Comparison of ENCODE assay signal across 12 cellular contexts in genomic region chr2:53765749-53766148, GRCh38. TPM values are rescaled to one million over a fixed set of nuclear protein-coding genes. Genes with fewer than 3 reads are reported as not detected.
A peak's percentile ranks its signal among the peaks of the same experiment; 100 is the strongest.
DNase-seq lines count a peak whose midpoint lies in the region; FAIRE-seq and TF ChIP-seq lines count a peak whose summit lies in the region.
"Had no signal": no experiment of that assay in that cellular context is flagged by ENCODE, and none has a peak within 500 bp of the region (broad histone marks: within the 10 kb centered on the region; RNA-seq: fewer than 3 reads in every experiment).

No MANE protein-coding gene starts in this region.

- H3K4me3 Mint-ChIP-seq in CD4-positive, alpha-beta memory T cell = peak overlapping the region in 5 of 8 donors; percentile 2 to 59 (median 22)
- H3K4me3 Mint-ChIP-seq in nephron progenitor cell = peak overlapping the region; percentile 31

- H3K9ac ChIP-seq in MM.1S (ENCODE audit: low read length) (no peak overlapping the region), smooth muscle cell (ENCODE audit: low read depth) (no peak overlapping the region)

- no peak overlapping the region for H3K27ac ChIP-seq in CD4-positive, alpha-beta memory T cell (ENCODE audit: low read depth, low read length)
- no peak overlapping the region for H3K27ac ChIP-seq in MM.1S (ENCODE audit: low read length)
- no peak overlapping the region for H3K27ac ChIP-seq in A673 (ENCODE audit: low read depth, low read length, poor library complexity, severe bottlenecking)
- H3K27ac ChIP-seq in smooth muscle cell (ENCODE audit: low read depth) = no peak overlapping the region
- no peak overlapping the region for H3K27ac ChIP-seq in adrenal gland

- peak; percentile 18 for FAIRE-seq in bronchial epithelial cell (lab: Jason Lieb, UNC)
- FAIRE-seq: GM12892 had no signal

- H3K36me3 Mint-ChIP-seq in CD4-positive, alpha-beta memory T cell = peaks cover 24 to 37% of the 10 kb centered on the region in 2 donors
- peaks cover 45% of the 10 kb centered on the region for H3K36me3 Mint-ChIP-seq in nephron progenitor cell (ENCODE audit: low read depth)

- H2AFZ ChIP-seq in MM.1S (ENCODE audit: low read length) = no peak overlapping the region
- no peak overlapping the region for H2AFZ ChIP-seq in smooth muscle cell (ENCODE audit: low read depth)

- H4K20me1 ChIP-seq in MM.1S (ENCODE audit: insufficient read depth, low read length) (no peaks in the 10 kb centered on the region), smooth muscle cell (ENCODE audit: low read depth) (peaks cover 20% of the 10 kb centered on the region)

- H3K9me3 Mint-ChIP-seq in CD4-positive, alpha-beta memory T cell = no peaks in the 10 kb centered on the region
- H3K9me3 Mint-ChIP-seq in nephron progenitor cell = no peaks in the 10 kb centered on the region

- no peaks in the 10 kb centered on the region for H3K9me2 ChIP-seq in MM.1S (replicated peaks; ENCODE audit: insufficient read depth, low read length)

- H3F3A ChIP-seq in MM.1S (ENCODE audit: insufficient read depth, low read length) (no peaks in the 10 kb centered on the region; the same call in none of the 2 replicates), smooth muscle cell (ENCODE audit: low read depth) (peaks cover 5% of the 10 kb centered on the region)

- peaks cover 39% of the 10 kb centered on the region for H3K79me2 ChIP-seq in MM.1S (ENCODE audit: low read length)
- H3K79me2 ChIP-seq in smooth muscle cell (ENCODE audit: low read depth) = peaks cover 13% of the 10 kb centered on the region

- intact Hi-C loops in CD4-positive, alpha-beta memory T cell (cut with micrococcal nuclease) = loop anchor here (5.0 kb wide), 1 partner anchor 957 kb away; the partner anchor contains the start of gene EML6
- intact Hi-C loops in A673 (cut with micrococcal nuclease; ENCODE audit: unreplicated experiment) = no loop called here
- intact Hi-C loops in adrenal gland (cut with DNase I) = no loop called here

- H3K27ac Mint-ChIP-seq in CD4-positive, alpha-beta memory T cell = peak overlapping the region in 2 of 7 donors; percentile 68 to 72
- peak overlapping the region; percentile 8 for H3K27ac Mint-ChIP-seq in nephron progenitor cell

- no peaks in the 10 kb centered on the region for H3K27me3 ChIP-seq in CD4-positive, alpha-beta memory T cell (ENCODE audit: insufficient read depth, low read length)
- H3K27me3 ChIP-seq in MM.1S (replicated peaks; ENCODE audit: insufficient read depth, low read length) = no peaks in the 10 kb centered on the region
- H3K27me3 ChIP-seq in bronchial epithelial cell (ENCODE audit: control insufficient read depth, insufficient read depth, low read length) = no peaks in the 10 kb centered on the region
- no peaks in the 10 kb centered on the region for H3K27me3 ChIP-seq in A673 (replicated peaks; ENCODE audit: insufficient read depth, low read depth, low read length, poor library complexity)
- no peaks in the 10 kb centered on the region for H3K27me3 ChIP-seq in smooth muscle cell (ENCODE audit: low read depth)
- no peaks in the 10 kb centered on the region for H3K27me3 ChIP-seq in adrenal gland

- H3K9me3 ChIP-seq in CD4-positive, alpha-beta memory T cell (ENCODE audit: control insufficient read depth in 1 of 2, low read length in 2 of 2) = no peaks in the 10 kb centered on the region
- H3K9me3 ChIP-seq in MM.1S (replicated peaks; ENCODE audit: insufficient read depth, low read length) (no peaks in the 10 kb centered on the region), A673 (ENCODE audit: low read depth, low read length, poor library complexity, severe bottlenecking) (no peaks in the 10 kb centered on the region), smooth muscle cell (replicated peaks; ENCODE audit: low read depth) (no peaks in the 10 kb centered on the region), adrenal gland (replicated peaks in 1 of 3) (no peaks in the 10 kb centered on the region)

- H3K4me3 ChIP-seq in CD4-positive, alpha-beta memory T cell (ENCODE audit: low read length in 2 of 2) = no peak overlapping the region
- no peak overlapping the region for H3K4me3 ChIP-seq in MM.1S (ENCODE audit: low read length)
- H3K4me3 ChIP-seq in bronchial epithelial cell (ENCODE audit: low read depth, low read length) = no peak overlapping the region
- no peak overlapping the region for H3K4me3 ChIP-seq in A673 (ENCODE audit: low read depth, low read length, poor library complexity, severe bottlenecking)
- no peak overlapping the region for H3K4me3 ChIP-seq in smooth muscle cell
- no peak overlapping the region for H3K4me3 ChIP-seq in adrenal gland

- CTCF ChIA-PET in CD4-positive, alpha-beta memory T cell (lab: Charles Lee; ENCODE audit: partially characterized antibody) = no interaction called here
- CTCF ChIA-PET in A673 (lab: Charles Lee) = no interaction called here

- no peak for TF ChIP-seq CTCF in MM.1S (IDR thresholded peaks at IDR 0.05; ENCODE audit: low read length)
- TF ChIP-seq CTCF in bronchial epithelial cell (IDR thresholded peaks at IDR 0.05; ENCODE audit: insufficient read depth, low read length, severe bottlenecking) = no peak
- TF ChIP-seq CTCF in nephron progenitor cell (IDR thresholded peaks at IDR 0.05) = no peak
- no peak for TF ChIP-seq CTCF in A673 (conservative IDR thresholded peaks at IDR 0.05; ENCODE audit: low read depth, low read length)
- TF ChIP-seq CTCF in smooth muscle cell (IDR thresholded peaks at IDR 0.05; ENCODE audit: borderline replicate concordance, insufficient read depth, poor library complexity, severe bottlenecking) = no peak
- TF ChIP-seq CTCF in adrenal gland (IDR thresholded peaks at IDR 0.05) = no peak

- peaks cover 15% of the 10 kb centered on the region for H3K36me3 ChIP-seq in CD4-positive, alpha-beta memory T cell (ENCODE audit: insufficient read depth, low read length)
- no peaks in the 10 kb centered on the region for H3K36me3 ChIP-seq in MM.1S (replicated peaks; ENCODE audit: insufficient read depth, low read length)
- no peaks in the 10 kb centered on the region for H3K36me3 ChIP-seq in bronchial epithelial cell (ENCODE audit: control insufficient read depth, insufficient read depth, low read length)
- H3K36me3 ChIP-seq in A673 (ENCODE audit: insufficient read depth, low read length, poor library complexity, severe bottlenecking) = peaks cover 14% of the 10 kb centered on the region
- no peaks in the 10 kb centered on the region for H3K36me3 ChIP-seq in smooth muscle cell (ENCODE audit: low read depth)
- no peaks in the 10 kb centered on the region for H3K36me3 ChIP-seq in adrenal gland (replicated peaks in 1 of 2)

- no peak for DNase-seq in CD4-positive, alpha-beta memory T cell
- DNase-seq in MM.1S (peak; percentile 10), bronchial epithelial cell (ENCODE audit: low read depth) (no peak), nephron progenitor cell (no peak), A673 (ENCODE audit: low spot score) (no peak), smooth muscle cell (lab: John Stamatoyannopoulos, UW; ENCODE audit: unreplicated experiment) (no peak), adrenal gland (no peak)
- DNase-seq: GDM1, NCI-H1092 treated with DMSO at 0.1 percent for 48 hours, NCI-H2081 treated with DMSO at 0.1 percent for 48 hours, NCI-H524 had no signal

- H3K4me1 ChIP-seq in CD4-positive, alpha-beta memory T cell (ENCODE audit: insufficient read depth, low read length) = peaks cover 17% of the 10 kb centered on the region
- H3K4me1 ChIP-seq in MM.1S (ENCODE audit: low read length) = peaks cover 21% of the 10 kb centered on the region
- peaks cover 17% of the 10 kb centered on the region for H3K4me1 ChIP-seq in A673 (ENCODE audit: insufficient read depth, low read length, poor library complexity, severe bottlenecking)
- H3K4me1 ChIP-seq in smooth muscle cell (ENCODE audit: low read depth) = peaks cover 12% of the 10 kb centered on the region
- peaks cover 5 to 18% of the 10 kb centered on the region in 2 donors for H3K4me1 ChIP-seq in adrenal gland (replicated peaks in 1 of 2)

- peaks cover 11 to 29% (median 18%) of the 10 kb centered on the region in 4 donors for H3K4me1 Mint-ChIP-seq in CD4-positive, alpha-beta memory T cell
- H3K4me1 Mint-ChIP-seq in nephron progenitor cell = peaks cover 17% of the 10 kb centered on the region

- POLR2A ChIA-PET in CD4-positive, alpha-beta memory T cell (lab: Charles Lee; ENCODE audit: partially characterized antibody) = no interaction called here
- POLR2A ChIA-PET in A673 (lab: Charles Lee; ENCODE audit: low non-redundant PET) = no interaction called here

- H3K4me2 ChIP-seq in MM.1S (ENCODE audit: low read depth, low read length) (peak overlapping the region; percentile 63; the same call in 1 of the 2 replicates), smooth muscle cell (no peak overlapping the region)

- BruUV-seq in A673 (replicated peaks; lab: Mats Ljungman, UMichigan) = no TSS peak

- no peaks in the 10 kb centered on the region for H3K27me3 Mint-ChIP-seq in CD4-positive, alpha-beta memory T cell
- H3K27me3 Mint-ChIP-seq in nephron progenitor cell (ENCODE audit: low read depth, poor library complexity) = no peaks in the 10 kb centered on the region

- TF ChIP-seq POLR2A in adrenal gland (IDR thresholded peaks at IDR 0.05) = no peak

- WGBS in smooth muscle cell (ENCODE audit: low lambda C conversion rate) = 86% methylated on average over 1 of the region's 1 CpG
- 85 to 100% (median 95%) methylated on average over 1 of the region's 1 CpG for WGBS in adrenal gland, 4 donors

RNA-seq across cellular contexts. Expression of gene CHAC2, which starts 1.9 kb away (rescaled TPM):
- total RNA-seq in CD4-positive, alpha-beta memory T cell = 1 to 10 TPM; 1.5 to 1.6 TPM
- polyA plus RNA-seq in CD4-positive, alpha-beta memory T cell = 1 to 10 TPM; 3.6 to 4.9 TPM
- 5.0 and 8.8 TPM in 2 replicates for total RNA-seq in bronchial epithelial cell
- total RNA-seq in A673 (2021) = 20.1 and 20.4 TPM in 2 replicates
- 0.54 and 2.9 TPM in 2 replicates for total RNA-seq in smooth muscle cell
- 0.97 and 2.7 TPM in 2 replicates for polyA plus RNA-seq in smooth muscle cell
- 10 to 100 TPM in 1 of 8 donors, 1 to 10 TPM in 6, under 1 TPM in 1; 0.85 to 11.1 (median 4.3) TPM for total RNA-seq in adrenal gland
- polyA plus RNA-seq in adrenal gland = 10 to 100 TPM in 1 of 3 donors, 1 to 10 TPM in 2; 2.0 to 18.6 (median 2.9) TPM

RNA-seq across cellular contexts. Expression of gene ASB3, which starts 21.0 kb away (rescaled TPM):
- 10 to 100 TPM; 40.1 to 43.5 TPM for total RNA-seq in CD4-positive, alpha-beta memory T cell
- 10 to 100 TPM; 18.1 to 29.2 TPM for polyA plus RNA-seq in CD4-positive, alpha-beta memory T cell
- total RNA-seq in bronchial epithelial cell (10.6 and 13.4 TPM in 2 replicates), A673 (2021) (18.7 and 20.3 TPM in 2 replicates), smooth muscle cell (24.9 and 31.6 TPM in 2 replicates), adrenal gland (10 to 100 TPM; 13.2 to 51.3 (median 21.8) TPM)
- polyA plus RNA-seq in smooth muscle cell (16.0 and 19.0 TPM in 2 replicates), adrenal gland (10 to 100 TPM; 10.1 to 15.4 (median 12.3) TPM)

RNA-seq across cellular contexts. Expression of gene ERLEC1, which starts 21.1 kb away (rescaled TPM):
- 10 to 100 TPM; 32.4 to 33.6 TPM for total RNA-seq in CD4-positive, alpha-beta memory T cell
- polyA plus RNA-seq in CD4-positive, alpha-beta memory T cell = 10 to 100 TPM; 37.1 to 47.3 TPM
- total RNA-seq in bronchial epithelial cell (52.1 and 75.5 TPM in 2 replicates), A673 (2021) (25.7 and 27.7 TPM in 2 replicates), smooth muscle cell (94.0 and 107 TPM in 2 replicates), adrenal gland (100 to 1,000 TPM in 2 of 8 donors, 10 to 100 TPM in 6; 41.6 to 129 (median 56.4) TPM)
- polyA plus RNA-seq in smooth muscle cell (88.2 and 106 TPM in 2 replicates), adrenal gland (100 to 1,000 TPM in 1 of 3 donors, 10 to 100 TPM in 2; 18.4 to 149 (median 20.8) TPM)
